Comparison of ENCODE assay signal across 26 cellular contexts in the genomic region with DNA sequence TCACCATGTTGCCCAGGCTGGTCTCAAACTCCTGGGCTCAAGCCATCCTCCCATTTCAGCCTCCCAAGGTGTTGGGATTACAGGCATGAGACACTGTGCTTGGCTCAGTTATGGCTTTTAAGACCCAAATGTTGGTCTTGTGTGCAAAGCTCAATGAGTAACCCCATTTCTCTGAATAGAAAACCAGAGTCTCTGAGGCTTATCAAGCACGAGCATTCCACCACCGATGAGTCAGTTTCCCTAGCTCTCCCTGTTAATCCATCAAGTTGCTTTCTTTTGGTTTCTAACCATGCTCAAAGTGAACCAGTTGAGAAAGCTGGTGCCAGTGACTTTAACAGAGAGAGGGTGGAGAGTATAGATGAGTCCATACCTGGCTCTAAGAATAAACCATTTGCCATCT.
"Had no signal": no experiment of that assay in that cellular context is flagged by ENCODE, and none has a peak within 500 bp of the region (broad histone marks: within the 10 kb centered on the region; RNA-seq: fewer than 3 reads in every experiment).

No MANE protein-coding gene starts in this region.

- DNase-seq: activated CD4-positive, alpha-beta T cell treated with anti-CD3 and anti-CD28 coated beads for 48 hours; activated CD4-positive, alpha-beta T cell treated with anti-CD3 and anti-CD28 coated beads, Interleukin-2, amount 50 U/mL, for 48 hours; activated CD8-positive, alpha-beta memory T cell treated with anti-CD3 and anti-CD28 coated beads for 24 hours; activated effector memory CD4-positive, alpha-beta T cell treated with anti-CD3 and anti-CD28 coated beads, Interleukin-2, amount 50 U/mL, for 16 hours; activated naive CD4-positive, alpha-beta T cell treated with anti-CD3 and anti-CD28 coated beads for 36 hours; activated naive CD8-positive, alpha-beta T cell treated with anti-CD3 and anti-CD28 coated beads, Interleukin-2, amount 10 ng/mL, durations not matched to agents 7 days and 5 days; amniotic stem cell; endodermal cell; esophagus squamous epithelium; gastrocnemius medialis; naive thymus-derived CD8-positive, alpha-beta T cell; occipital lobe; psoas muscle; stimulated activated CD4-positive, alpha-beta T cell treated with anti-CD3 and anti-CD28 coated beads, Interleukin-15, amount 100 ng/mL, for 24 hours; stimulated activated CD4-positive, alpha-beta T cell treated with anti-CD3 and anti-CD28 coated beads, Interleukin-2, amount 100 ng/mL, for 24 hours; stimulated activated naive B cell treated with anti-CD40 and anti-IgM and Interleukin-4, amounts not matched to agents 10 μg/mL and 1 μg/mL and 100 μg/mL, for 72 hours; stomach; SW 1271; T-helper 9 cell; tibial artery had no signal

- H3K4me3 ChIP-seq: breast epithelium, esophagus squamous epithelium, gastrocnemius medialis, hepatocyte, psoas muscle, right atrium auricular region, stomach, suprapubic skin, tibial artery had no signal

- H3K27me3 ChIP-seq: breast epithelium, esophagus squamous epithelium, gastrocnemius medialis, hepatocyte, right atrium auricular region, stomach, suprapubic skin, tibial artery had no signal

- ATAC-seq: gastrocnemius medialis; naive thymus-derived CD8-positive, alpha-beta T cell; psoas muscle; stimulated activated naive B cell treated with anti-CD40 and anti-IgM and Interleukin-4, amounts not matched to agents 10 μg/mL and 1 μg/mL and 100 μg/mL, for 72 hours had no signal

- H3K36me3 ChIP-seq: breast epithelium, esophagus squamous epithelium, gastrocnemius medialis, right atrium auricular region, stomach, suprapubic skin, tibial artery had no signal

- H3K9ac ChIP-seq: parathyroid adenoma had no signal

- H3K9me3 ChIP-seq: breast epithelium, esophagus squamous epithelium, gastrocnemius medialis, psoas muscle, right atrium auricular region, stomach, suprapubic skin, tibial artery had no signal

- H3K27ac ChIP-seq: breast epithelium, esophagus squamous epithelium, gastrocnemius medialis, hepatocyte, parathyroid adenoma, psoas muscle, right atrium auricular region, stomach, suprapubic skin, tibial artery, VCaP had no signal

- H3K4me2 ChIP-seq: hepatocyte had no signal

- H2AFZ ChIP-seq: hepatocyte, parathyroid adenoma had no signal

- H3K4me1 ChIP-seq: breast epithelium, parathyroid adenoma, psoas muscle, suprapubic skin, tibial artery had no signal
